ENCODE assay signal across 16 cellular contexts in the genomic region with DNA sequence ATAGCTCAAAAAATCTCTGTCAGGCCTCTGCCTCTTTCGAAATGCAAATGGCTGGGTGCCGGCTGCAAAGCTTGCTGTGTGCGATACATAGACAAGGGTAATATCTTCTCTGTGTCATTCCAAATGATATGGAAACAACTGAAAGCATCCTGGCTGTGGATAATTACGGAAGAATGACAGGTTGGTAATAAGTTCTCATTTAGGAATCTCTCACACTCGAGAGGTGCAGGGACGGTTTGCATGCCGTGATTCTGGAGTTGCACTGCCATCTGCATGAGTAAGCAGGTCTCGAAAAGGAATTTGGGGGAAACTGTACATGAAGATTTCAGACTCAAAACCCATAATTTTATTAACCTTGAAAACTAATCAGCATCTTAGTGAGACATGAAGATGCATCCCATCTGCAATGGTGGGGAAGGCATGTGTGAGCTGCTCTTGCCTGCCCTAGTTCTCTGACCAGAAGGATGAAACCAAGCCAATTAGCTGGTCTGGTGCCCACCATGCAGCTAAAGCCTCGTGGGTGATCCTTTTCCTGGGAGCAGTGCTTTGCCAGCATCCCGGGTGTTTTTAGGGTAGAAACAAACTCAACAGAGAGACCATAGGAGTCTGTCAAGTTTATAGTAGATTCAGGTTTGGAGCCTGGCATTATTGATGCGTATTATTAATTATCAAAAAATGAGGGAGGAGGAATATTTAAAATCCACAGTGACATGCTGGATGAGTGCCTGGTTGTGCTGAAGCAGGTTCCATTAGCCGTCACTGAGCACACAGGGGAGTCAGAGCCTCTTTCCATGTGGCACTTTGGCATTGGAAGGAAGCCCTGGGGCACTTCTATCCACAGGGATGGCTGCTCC.
A peak's percentile ranks its signal among the peaks of the same experiment; 100 is the strongest.
DNase-seq lines count a peak whose midpoint lies in the region; ATAC-seq, FAIRE-seq and TF ChIP-seq lines count a peak whose summit lies in the region.
"Had no signal": no experiment of that assay in that cellular context is flagged by ENCODE, and none has a peak within 500 bp of the region (broad histone marks: within the 10 kb centered on the region; RNA-seq: fewer than 3 reads in every experiment).

No MANE protein-coding gene starts in this region.

- H3K14ac ChIP-seq in H1 (ENCODE audit: insufficient read length) (no peak overlapping the region), neuronal stem cell (ENCODE audit: low read length) (no peak overlapping the region)

- H4K91ac ChIP-seq in H1 (replicated peaks; ENCODE audit: insufficient read length, low read length), result no peak overlapping the region
- H4K91ac ChIP-seq in neuronal stem cell (ENCODE audit: low read depth, low read length, poor library complexity), result no peak overlapping the region

- H3K4me3 ChIP-seq in H1 (ENCODE audit: extremely low read depth in 1 of 4, insufficient read depth in 2 of 4, low read depth in 3 of 4, low read length in 4 of 4) (no peak overlapping the region), neuronal stem cell (ENCODE audit: low read length in 2 of 2) (no peak overlapping the region)

- no peak overlapping the region for H2BK120ac ChIP-seq in H1 (replicated peaks; ENCODE audit: low read depth, low read length)
- no peak overlapping the region for H2BK120ac ChIP-seq in neuronal stem cell (ENCODE audit: low read depth, low read length)

- H2AFZ ChIP-seq in H1 (ENCODE audit: low read length) (no peak overlapping the region), neuronal stem cell (ENCODE audit: low read length) (no peak overlapping the region)

- peak; percentile 77 for DNase-seq in cerebellar cortex (ENCODE audit: low spot score)
- no peak for DNase-seq in H1 (ENCODE audit: low read depth in 1 of 2, low spot score in 2 of 2)
- DNase-seq in neuronal stem cell (ENCODE audit: low spot score), result no peak
- no peak for DNase-seq in activated CD4-positive, alpha-beta T cell treated with anti-CD3 and anti-CD28 coated beads, Interleukin-2, amount 50 U/mL, for 4 hours
- DNase-seq: Calu3; CD4-positive, alpha-beta memory T cell; COR-L47; DMS53; DMS79 treated with DMSO at 0.1 percent for 48 hours; GOT3; H7; HCEC 1CT had no signal

- no peak overlapping the region for H2BK5ac ChIP-seq in H1 (ENCODE audit: low read depth, low read length)
- no peak overlapping the region for H2BK5ac ChIP-seq in neuronal stem cell (ENCODE audit: low read length)

- H3K79me1 ChIP-seq in H1 (ENCODE audit: low read depth, low read length) (no peaks in the 10 kb centered on the region), neuronal stem cell (ENCODE audit: low read depth, low read length) (no peaks in the 10 kb centered on the region)

- TF ChIP-seq EP300 in H1 (IDR thresholded peaks at IDR 0.05; ENCODE audit: borderline replicate concordance in 1 of 2, low read depth in 2 of 2, low read length in 2 of 2), result no peak

- H3K36me3 ChIP-seq in H1 (ENCODE audit: control insufficient read depth in 2 of 4, insufficient read depth in 4 of 4, low read length in 3 of 4) (no peaks in the 10 kb centered on the region), neuronal stem cell (replicated peaks in 1 of 2; ENCODE audit: control insufficient read depth in 2 of 2, insufficient read depth in 2 of 2, low read length in 2 of 2) (no peaks in the 10 kb centered on the region)

- FAIRE-seq in H1 (lab: Jason Lieb, UNC), result no peak
- FAIRE-seq: G401.6, GM12892 had no signal

- H3K56ac ChIP-seq in H1 (replicated peaks; ENCODE audit: insufficient read length, low read depth, low read length), result no peak overlapping the region

- ATAC-seq in HG03095 (IDR thresholded peaks at IDR 0.05; ENCODE audit: unreplicated experiment), result no peak
- ATAC-seq in GM18519 (IDR thresholded peaks at IDR 0.05; ENCODE audit: low FRiP score, unreplicated experiment), result no peak

- TF ChIP-seq RAD21 in H1 (IDR thresholded peaks at IDR 0.05 in 1 of 2, conservative IDR thresholded peaks at IDR 0.05 in 1 of 2; ENCODE audit: low read depth in 2 of 2, low read length in 2 of 2), result no peak

- H2BK15ac ChIP-seq in H1 (ENCODE audit: low read length) (no peak overlapping the region), neuronal stem cell (ENCODE audit: low read length) (no peak overlapping the region)

- no peak for TF ChIP-seq CTCF in H1 (IDR thresholded peaks at IDR 0.05; ENCODE audit: control extremely low read depth in 1 of 3, insufficient read depth in 1 of 3, low read depth in 1 of 3, low read length in 3 of 3)

- H3K9ac ChIP-seq in H1 (replicated peaks in 1 of 4; ENCODE audit: extremely low read depth in 1 of 4, low read depth in 3 of 4, low read length in 3 of 4) (no peak overlapping the region), neuronal stem cell (ENCODE audit: low read depth, low read length, poor library complexity) (peak overlapping the region; percentile 5)

- POLR2A ChIA-PET in H1 (lab: Charles Lee; ENCODE audit: partially characterized antibody), result no interaction called here

- H3K9me3 ChIP-seq in H1 (ENCODE audit: insufficient read depth in 2 of 2, low read depth in 1 of 2, low read length in 1 of 2), result no peaks in the 10 kb centered on the region
- no peaks in the 10 kb centered on the region for H3K9me3 ChIP-seq in neuronal stem cell (replicated peaks in 1 of 2; ENCODE audit: control insufficient read depth in 2 of 2, insufficient read depth in 1 of 2, low read depth in 1 of 2, low read length in 2 of 2)

- H3K27me3 ChIP-seq in H1 (replicated peaks in 1 of 4; ENCODE audit: control insufficient read depth in 3 of 4, extremely low read depth in 1 of 4, insufficient read depth in 3 of 4, low read length in 3 of 4), result no peaks in the 10 kb centered on the region
- H3K27me3 ChIP-seq in neuronal stem cell (ENCODE audit: control insufficient read depth in 3 of 3, insufficient read depth in 3 of 3, low read depth in 1 of 3, low read length in 3 of 3), result no peaks in the 10 kb centered on the region

- H2BK12ac ChIP-seq in H1 (ENCODE audit: low read depth, low read length), result no peak overlapping the region
- no peak overlapping the region for H2BK12ac ChIP-seq in neuronal stem cell (ENCODE audit: low read length)

- H3K18ac ChIP-seq in H1 (ENCODE audit: extremely low read depth, low read length) (no peak overlapping the region), neuronal stem cell (ENCODE audit: low read length) (no peak overlapping the region)

- peak overlapping the region; percentile 74; the same call in 1 of the 2 replicates for H4K8ac ChIP-seq in H1 (ENCODE audit: extremely low read depth, insufficient read depth, low read length)
- no peak overlapping the region for H4K8ac ChIP-seq in neuronal stem cell (ENCODE audit: low read depth, low read length)

- H3K4ac ChIP-seq in H1 (replicated peaks; ENCODE audit: insufficient read length, low read depth, low read length), result no peak overlapping the region
- no peak overlapping the region for H3K4ac ChIP-seq in neuronal stem cell (ENCODE audit: low read length)

- no peak overlapping the region for H3K23ac ChIP-seq in H1 (ENCODE audit: insufficient read length)
- no peak overlapping the region for H3K23ac ChIP-seq in neuronal stem cell (ENCODE audit: low read depth, low read length, poor library complexity)

- no peaks in the 10 kb centered on the region for H3K23me2 ChIP-seq in H1 (ENCODE audit: low read depth, low read length)

- H3K4me1 ChIP-seq in H1 (replicated peaks in 1 of 4; ENCODE audit: control insufficient read depth in 3 of 4, insufficient read depth in 4 of 4, low read length in 3 of 4) (no peaks in the 10 kb centered on the region; a peak in 1 of 7 replicates), neuronal stem cell (ENCODE audit: control insufficient read depth in 2 of 2, insufficient read depth in 1 of 2, low read depth in 1 of 2, low read length in 2 of 2) (no peaks in the 10 kb centered on the region)

- H3K4me2 ChIP-seq in H1 (ENCODE audit: insufficient read depth in 1 of 2, low read depth in 2 of 2, low read length in 2 of 2) (no peak overlapping the region), neuronal stem cell (ENCODE audit: insufficient read depth, low read length, poor library complexity, severe bottlenecking) (no peak overlapping the region)

- H3K27ac ChIP-seq in H1 (ENCODE audit: low read depth, low read length) (no peak overlapping the region), neuronal stem cell (replicated peaks; ENCODE audit: low read length) (no peak overlapping the region)

- CTCF ChIA-PET in H1 (lab: Charles Lee; ENCODE audit: partially characterized antibody), result no interaction called here

- H2BK20ac ChIP-seq in H1 (ENCODE audit: low read length), result no peak overlapping the region

- H4K20me1 ChIP-seq in H1 (replicated peaks in 1 of 2; ENCODE audit: control insufficient read depth in 1 of 2, insufficient read depth in 2 of 2, low read length in 2 of 2), result no peaks in the 10 kb centered on the region

- no peak for TF ChIP-seq POLR2A in H1 (IDR thresholded peaks at IDR 0.05; ENCODE audit: control extremely low read depth in 1 of 2, low read depth in 2 of 2, low read length in 2 of 2)

- 93% methylated on average over 12 of the region's 12 CpGs; no CpG with 5 or more reads in 1 of the 2 experiments for WGBS in H1 (ENCODE audit: extremely low coverage in 1 of 2, insufficient coverage in 1 of 2, insufficient read length in 1 of 2, insufficient replicate concordance in 2 of 2, low coverage in 1 of 2, low lambda C conversion rate in 2 of 2, missing lambda C conversion rate in 1 of 2), 2 experiments
- no CpG with 5 or more reads among the region's 12 CpGs for WGBS in neuronal stem cell (ENCODE audit: extremely low coverage in 2 of 2, insufficient read length in 2 of 2, insufficient replicate concordance in 1 of 2), 2 donors

- no peak overlapping the region for H4K5ac ChIP-seq in H1 (ENCODE audit: insufficient read length, low read depth, low read length)

- no peaks in the 10 kb centered on the region for H3K79me2 ChIP-seq in H1 (ENCODE audit: control insufficient read depth in 1 of 2, insufficient read depth in 2 of 2, low read length in 2 of 2)

- no peak overlapping the region for H2AK5ac ChIP-seq in H1 (ENCODE audit: low read depth, low read length)
- no peak overlapping the region for H2AK5ac ChIP-seq in neuronal stem cell (ENCODE audit: low read depth, low read length)

TF ChIP-seq in H1, 55 proteins besides CTCF, POLR2A, EP300 and RAD21 (continues in another document):
- TF ChIP-seq, protein P1, sequence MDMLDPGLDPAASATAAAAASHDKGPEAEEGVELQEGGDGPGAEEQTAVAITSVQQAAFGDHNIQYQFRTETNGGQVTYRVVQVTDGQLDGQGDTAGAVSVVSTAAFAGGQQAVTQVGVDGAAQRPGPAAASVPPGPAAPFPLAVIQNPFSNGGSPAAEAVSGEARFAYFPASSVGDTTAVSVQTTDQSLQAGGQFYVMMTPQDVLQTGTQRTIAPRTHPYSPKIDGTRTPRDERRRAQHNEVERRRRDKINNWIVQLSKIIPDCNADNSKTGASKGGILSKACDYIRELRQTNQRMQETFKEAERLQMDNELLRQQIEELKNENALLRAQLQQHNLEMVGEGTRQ (IDR thresholded peaks at IDR 0.05; ENCODE audit: low read length), result no peak
- no peak for TF ChIP-seq SAP30 (IDR thresholded peaks at IDR 0.05; ENCODE audit: insufficient read depth, insufficient replicate concordance, low read length)
- TF ChIP-seq CTBP2 (IDR thresholded peaks at IDR 0.05; ENCODE audit: borderline replicate concordance, insufficient read depth, insufficient read length, low read length), result no peak
- no peak for TF ChIP-seq HDAC6 (IDR thresholded peaks at IDR 0.05; ENCODE audit: low read depth, low read length)
- TF ChIP-seq SP2 (IDR thresholded peaks at IDR 0.05; ENCODE audit: low read length), result no peak
- TF ChIP-seq JUN (IDR thresholded peaks at IDR 0.05; ENCODE audit: low read depth, low read length), result no peak
